Comparison of ENCODE assay signal across 30 cellular contexts in genomic region chr4:159443975-159444374, GRCh38.
"Had no signal": no experiment of that assay in that cellular context is flagged by ENCODE, and none has a peak within 500 bp of the region (broad histone marks: within the 10 kb centered on the region; RNA-seq: fewer than 3 reads in every experiment).

No MANE protein-coding gene starts in this region.

- H3K4me1 ChIP-seq: Peyer's patch had no signal

- ATAC-seq: activated CD8-positive, alpha-beta memory T cell treated with anti-CD3 and anti-CD28 coated beads, Interleukin-2, amount 10 ng/mL, durations not matched to agents 7 days and 5 days; activated naive CD8-positive, alpha-beta T cell treated with anti-CD3 and anti-CD28 coated beads, Interleukin-2, amount 50 U/mL, for 24 hours; PC-3 had no signal

- H3K27me3 ChIP-seq: Peyer's patch had no signal

- H3K36me3 ChIP-seq: Peyer's patch had no signal

- H3K9me3 ChIP-seq: Peyer's patch had no signal

- H3K4me3 ChIP-seq: Peyer's patch had no signal

- DNase-seq: activated B cell treated with CpG ODN at 0.5 μM for 24 hours; activated CD4-positive, alpha-beta memory T cell treated with anti-CD3 and anti-CD28 coated beads for 36 hours; activated CD4-positive, alpha-beta T cell treated with anti-CD3 and anti-CD28 coated beads for 4 hours; activated CD4-positive, alpha-beta T cell treated with anti-CD3 and anti-CD28 coated beads, Interleukin-2, amount 50 U/mL, for 1 hour; activated CD4-positive, CD25-positive, alpha-beta regulatory T cell treated with anti-CD3 and anti-CD28 coated beads, Interleukin-2, amount 50 U/mL, for 72 hours; activated CD8-positive, alpha-beta memory T cell treated with anti-CD3 and anti-CD28 coated beads, Interleukin-2, amount 10 ng/mL, durations not matched to agents 7 days and 5 days; activated CD8-positive, alpha-beta memory T cell treated with anti-CD3 and anti-CD28 coated beads, Interleukin-2, amount 50 U/mL, for 48 hours; activated effector memory CD4-positive, alpha-beta T cell treated with Interleukin-2 at 50 U/mL for 16 hours; activated naive CD4-positive, alpha-beta T cell treated with anti-CD3 and anti-CD28 coated beads, Interleukin-2, amount 10 ng/mL, durations not matched to agents 7 days and 5 days; activated naive CD8-positive, alpha-beta T cell treated with anti-CD3 and anti-CD28 coated beads, Interleukin-2, amount 50 U/mL, for 24 hours; activated T-cell treated with anti-CD3 and anti-CD28 coated beads, Interleukin-2, amount 50 U/mL, for 48 hours; anterior cingulate cortex; Karpas-422; NCI-H1105; NCI-H1436; NCI-H1694; NCI-H1930; NCI-H2081 treated with DMSO at 0.1 percent for 48 hours; NCI-H446 treated with DMSO at 0.1 percent for 48 hours; NCI-H524; NCI-H82; NK-92 treated with Interleukin-12 subunit alpha and Interleukin-12 subunit beta, amount 100 ng/mL, for 24 hours; Peyer's patch; RPMI8226; SIG-M5; T-helper 1 cell; T-helper 2 cell; T-helper 9 cell had no signal

- H3K27ac ChIP-seq: Peyer's patch, VCaP had no signal
